In the genomic region with DNA sequence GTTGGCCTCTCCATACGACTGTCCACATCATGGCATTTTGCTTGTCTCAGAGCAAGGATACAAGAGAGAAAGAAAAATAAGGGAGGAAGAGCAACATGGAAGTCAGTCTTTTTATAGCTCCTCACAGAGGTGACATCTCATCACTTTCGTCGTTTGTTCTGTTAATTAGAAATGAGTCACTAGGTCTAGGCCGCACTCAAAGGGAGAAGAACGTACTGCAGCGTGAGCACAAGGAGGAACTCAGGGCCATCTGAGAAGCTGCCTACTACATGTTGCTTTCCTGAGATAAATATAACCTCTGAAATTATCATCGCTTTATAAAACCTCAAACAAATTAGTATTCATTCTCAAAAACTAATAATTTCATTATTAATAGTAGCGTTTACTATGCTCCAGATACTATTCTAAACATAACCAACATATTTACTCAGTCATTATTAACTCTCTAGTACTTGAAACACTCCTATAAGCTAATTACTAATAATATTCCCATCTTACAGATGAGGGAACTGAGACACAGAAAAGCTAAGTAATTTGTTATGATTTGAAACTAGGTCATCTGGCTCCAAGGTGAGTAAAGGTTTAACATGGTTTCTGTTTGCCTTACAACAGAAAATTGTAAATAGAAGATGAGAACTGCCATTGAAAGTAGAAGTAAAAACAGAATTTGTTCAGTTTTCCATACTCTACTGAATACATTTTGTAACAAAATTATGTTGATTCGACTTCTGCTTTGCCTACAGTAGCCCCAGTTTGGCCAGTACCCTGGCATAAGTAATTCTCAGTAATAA, we compare ENCODE assay signal across 21 cellular contexts.
A peak's percentile ranks its signal among the peaks of the same experiment; 100 is the strongest.
DNase-seq lines count a peak whose midpoint lies in the region; ATAC-seq, FAIRE-seq and TF ChIP-seq lines count a peak whose summit lies in the region.
"Had no signal": no experiment of that assay in that cellular context is flagged by ENCODE, and none has a peak within 500 bp of the region (broad histone marks: within the 10 kb centered on the region; RNA-seq: fewer than 3 reads in every experiment).

No MANE protein-coding gene starts in this region.

- DNase-seq in Kasumi-1 (lab: John Stamatoyannopoulos, UW) (peak; percentile 14 to 19), bronchial epithelial cell (ENCODE audit: low read depth) (no peak), substantia nigra (lab: John Stamatoyannopoulos, UW) (no peak), breast epithelium (ENCODE audit: low spot score in 2 of 2) (no peak)
- DNase-seq in activated naive CD4-positive, alpha-beta T cell treated with anti-CD3 and anti-CD28 coated beads for 36 hours, result no peak
- DNase-seq: activated CD4-positive, alpha-beta T cell treated with anti-CD3 and anti-CD28 coated beads, Interleukin-2, amount 50 U/mL, for 48 hours; activated gamma-delta T cell treated with Interleukin-2 at 50 U/mL for 16 hours; activated T-cell treated with anti-CD3 and anti-CD28 coated beads for 4 hours; central memory CD4-positive, alpha-beta T cell; DND-41; MG63; NCI-H2029 treated with DMSO at 0.1 percent for 48 hours had no signal

- no peak overlapping the region for H3K4me3 ChIP-seq in bronchial epithelial cell (ENCODE audit: low read depth, low read length)
- no peak overlapping the region for H3K4me3 ChIP-seq in breast epithelium
- H3K4me3 ChIP-seq: esophagus muscularis mucosa, MG63 had no signal

- no peak for TF ChIP-seq POLR2A in breast epithelium (IDR thresholded peaks at IDR 0.05)

- no peaks in the 10 kb centered on the region for H3K9me3 Mint-ChIP-seq in activated naive CD4-positive, alpha-beta T cell treated with anti-CD3 and anti-CD28 coated beads for 36 hours
- H3K9me3 Mint-ChIP-seq: mesothelial cell of epicardium; nephron; stimulated activated naive CD8-positive, alpha-beta T cell treated with anti-CD3 and anti-CD28 coated beads, Interleukin-15, Interleukin-2, amounts not matched to agents 100 ng/mL and 50 ng/mL, for 24 hours; WTC11 had no signal

- no peak overlapping the region for H3K4me3 Mint-ChIP-seq in activated naive CD4-positive, alpha-beta T cell treated with anti-CD3 and anti-CD28 coated beads for 36 hours
- H3K4me3 Mint-ChIP-seq: mesothelial cell of epicardium; nephron; stimulated activated naive CD8-positive, alpha-beta T cell treated with anti-CD3 and anti-CD28 coated beads, Interleukin-15, Interleukin-2, amounts not matched to agents 100 ng/mL and 50 ng/mL, for 24 hours; WTC11 had no signal

- intact Hi-C loops in activated naive CD4-positive, alpha-beta T cell treated with anti-CD3 and anti-CD28 coated beads for 36 hours (cut with micrococcal nuclease), result loop anchor here (2.0 to 5.0 kb wide), 2 partner anchors 422 to 1107 kb away; no protein-coding TSS in a partner anchor
- intact Hi-C loops in breast epithelium (cut with DNase I; ENCODE audit: low total_unique reads), result no loop called here

- H3K36me3 ChIP-seq in bronchial epithelial cell (ENCODE audit: control insufficient read depth, insufficient read depth, low read length) (no peaks in the 10 kb centered on the region), breast epithelium (no peaks in the 10 kb centered on the region)
- H3K36me3 ChIP-seq: esophagus muscularis mucosa, MG63 had no signal

- H3K9me3 ChIP-seq in breast epithelium, result no peaks in the 10 kb centered on the region
- H3K9me3 ChIP-seq: esophagus muscularis mucosa, MG63 had no signal

- H3K4me1 ChIP-seq in breast epithelium, result no peaks in the 10 kb centered on the region

- H3K27ac ChIP-seq in substantia nigra (ENCODE audit: low read depth, low read length, poor library complexity, severe bottlenecking) (no peak overlapping the region), breast epithelium (no peak overlapping the region)
- H3K27ac ChIP-seq: esophagus muscularis mucosa had no signal

- peaks cover 4% of the 10 kb centered on the region for H3K27me3 Mint-ChIP-seq in activated naive CD4-positive, alpha-beta T cell treated with anti-CD3 and anti-CD28 coated beads for 36 hours (ENCODE audit: low read depth)

- H3K27me3 ChIP-seq in bronchial epithelial cell (ENCODE audit: control insufficient read depth, insufficient read depth, low read length), result no peaks in the 10 kb centered on the region
- H3K27me3 ChIP-seq in breast epithelium, result no peaks in the 10 kb centered on the region
- H3K27me3 ChIP-seq: esophagus muscularis mucosa, MG63 had no signal

- H3K4me1 Mint-ChIP-seq in activated naive CD4-positive, alpha-beta T cell treated with anti-CD3 and anti-CD28 coated beads for 36 hours (ENCODE audit: low read depth), result no peaks in the 10 kb centered on the region
- H3K4me1 Mint-ChIP-seq: mesothelial cell of epicardium, nephron had no signal

- CTCF ChIA-PET in activated naive CD4-positive, alpha-beta T cell treated with anti-CD3 and anti-CD28 coated beads for 36 hours (lab: Charles Lee), result interaction anchor here (0.6 to 1.2 kb wide), 6 partner anchors 54 to 991 kb away, joined by 3 to 5 read pairs (median 4); no protein-coding TSS in a partner anchor

- no peaks in the 10 kb centered on the region for H3K36me3 Mint-ChIP-seq in activated naive CD4-positive, alpha-beta T cell treated with anti-CD3 and anti-CD28 coated beads for 36 hours (ENCODE audit: low read depth)
- H3K36me3 Mint-ChIP-seq: mesothelial cell of epicardium, WTC11 had no signal

- no peak for TF ChIP-seq CTCF in bronchial epithelial cell (IDR thresholded peaks at IDR 0.05; ENCODE audit: insufficient read depth, low read length, severe bottlenecking)
- no peak for TF ChIP-seq CTCF in breast epithelium (IDR thresholded peaks at IDR 0.05)

- ATAC-seq in GM19351 (IDR thresholded peaks at IDR 0.05; ENCODE audit: unreplicated experiment) (peak; percentile 88), HG02798 (IDR thresholded peaks at IDR 0.05; ENCODE audit: poor library complexity, unreplicated experiment) (peak; percentile 30), GM18909 (IDR thresholded peaks at IDR 0.05; ENCODE audit: poor library complexity, unreplicated experiment) (no peak)
- ATAC-seq: WTC11 had no signal

- no peak overlapping the region for H3K27ac Mint-ChIP-seq in activated naive CD4-positive, alpha-beta T cell treated with anti-CD3 and anti-CD28 coated beads for 36 hours
- H3K27ac Mint-ChIP-seq: mesothelial cell of epicardium; nephron; progenitor cell of endocrine pancreas; stimulated activated naive CD8-positive, alpha-beta T cell treated with anti-CD3 and anti-CD28 coated beads, Interleukin-15, Interleukin-2, amounts not matched to agents 100 ng/mL and 50 ng/mL, for 24 hours; WTC11 had no signal

- FAIRE-seq in bronchial epithelial cell (lab: Jason Lieb, UNC), result peak; percentile 13

Comparison
In these comparisons a context has a peak if more than half of its experiments do, and no peak if none do; other contexts are left out.
1. DNase-seq: peak in Kasumi-1 (2 of 2); none in bronchial epithelial cell (single experiment), substantia nigra (0 of 49), activated naive CD4-positive, alpha-beta T cell treated with anti-CD3 and anti-CD28 coated beads for 36 hours (single experiment) and breast epithelium (0 of 2).